ENCODE assay signal across 10 cellular contexts in the genomic region with DNA sequence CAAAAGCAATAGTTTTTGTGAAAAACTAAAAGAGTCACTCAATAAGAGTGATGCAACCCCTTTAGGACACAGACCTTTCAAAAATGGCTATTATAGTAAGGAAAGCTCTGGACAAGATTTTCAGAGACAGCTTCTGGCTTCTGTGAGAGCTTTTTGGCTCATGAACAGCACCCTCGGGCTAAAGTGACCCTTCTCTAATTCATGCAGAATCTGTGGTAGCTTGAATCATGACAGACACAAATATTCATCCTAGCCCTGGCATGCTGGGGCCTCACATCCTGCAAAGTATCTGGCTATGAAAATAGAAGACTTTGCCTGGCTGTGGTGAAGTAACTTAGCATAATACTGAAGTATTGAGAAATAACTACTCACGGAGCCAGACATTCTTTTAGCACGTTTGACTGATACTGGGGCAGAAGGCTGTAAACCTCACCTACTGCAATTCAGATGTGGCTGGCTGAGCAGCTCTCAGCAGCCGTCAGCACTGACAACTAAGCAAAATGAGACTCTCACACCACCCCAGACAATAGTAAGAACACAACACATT.
DNase-seq lines count a peak whose midpoint lies in the region; ATAC-seq and TF ChIP-seq lines count a peak whose summit lies in the region.
"Had no signal": no experiment of that assay in that cellular context is flagged by ENCODE, and none has a peak within 500 bp of the region (broad histone marks: within the 10 kb centered on the region; RNA-seq: fewer than 3 reads in every experiment).

No MANE protein-coding gene starts in this region.

- no peaks in the 10 kb centered on the region for H3K36me3 Mint-ChIP-seq in endothelial cell (ENCODE audit: low read depth, unreplicated experiment)

- intact Hi-C loops in PC-3 (cut with micrococcal nuclease) = no loop called here

- peak; percentile 35 for DNase-seq in BE2C
- DNase-seq in PC-3 = peak; percentile 69
- DNase-seq in non-pigmented ciliary epithelial cell (ENCODE audit: low read depth) = peak; percentile 77
- no peak for DNase-seq in NCI-H345 (lab: John Stamatoyannopoulos, UW)
- DNase-seq in MM.1S = no peak
- no peak for DNase-seq in endothelial cell (ENCODE audit: low spot score)
- DNase-seq: NCI-H1048; stimulated activated CD4-positive, alpha-beta T cell treated with anti-CD3 and anti-CD28 coated beads, Interleukin-4, amount 100 ng/mL, for 1 hour had no signal

- TF ChIP-seq CTCF in BE2C (IDR thresholded peaks at IDR 0.05; ENCODE audit: low read depth, low read length) (no peak), PC-3 (conservative IDR thresholded peaks at IDR 0.05; ENCODE audit: low read depth, low read length) (no peak), MM.1S (IDR thresholded peaks at IDR 0.05; ENCODE audit: low read length) (no peak), endothelial cell (IDR thresholded peaks at IDR 0.05; ENCODE audit: unreplicated experiment) (no peak)

- H3K79me2 ChIP-seq in PC-3 (ENCODE audit: low read length) (no peaks in the 10 kb centered on the region), MM.1S (ENCODE audit: low read length) (no peaks in the 10 kb centered on the region)

- H3K4me3 ChIP-seq in BE2C (ENCODE audit: low read depth, low read length) (no peak overlapping the region), PC-3 (ENCODE audit: low read length) (peak overlapping the region; percentile 13; the same call in 1 of the 2 replicates), esophagus (ENCODE audit: low read depth in 1 of 2, low read length in 2 of 2) (no peak overlapping the region), MM.1S (ENCODE audit: low read length) (no peak overlapping the region)

- H3K27me3 ChIP-seq in BE2C (no peaks in the 10 kb centered on the region), PC-3 (ENCODE audit: low read length) (no peaks in the 10 kb centered on the region), esophagus (ENCODE audit: control insufficient read depth in 1 of 2, insufficient read depth in 2 of 2, low read length in 2 of 2) (no peaks in the 10 kb centered on the region), MM.1S (replicated peaks; ENCODE audit: insufficient read depth, low read length) (no peaks in the 10 kb centered on the region)

- ATAC-seq in PC-3 (peak; percentile 30; the same call in 1 of the 2 replicates), HG02973 (IDR thresholded peaks at IDR 0.05; ENCODE audit: unreplicated experiment) (no peak)

- H3F3A ChIP-seq in PC-3 (ENCODE audit: low read length, unreplicated experiment) (no peaks in the 10 kb centered on the region), MM.1S (ENCODE audit: insufficient read depth, low read length) (no peaks in the 10 kb centered on the region)

- CTCF ChIA-PET in PC-3 (lab: Charles Lee) = no interaction called here

- no peaks in the 10 kb centered on the region for H3K9me2 ChIP-seq in PC-3 (replicated peaks; ENCODE audit: low read length)
- H3K9me2 ChIP-seq in MM.1S (replicated peaks; ENCODE audit: insufficient read depth, low read length) = no peaks in the 10 kb centered on the region

- peaks cover 3% of the 10 kb centered on the region; the same call in 1 of the 2 replicates for H3K4me1 ChIP-seq in BE2C
- H3K4me1 ChIP-seq in PC-3 (ENCODE audit: insufficient read depth, low read length) = peaks cover 45% of the 10 kb centered on the region
- no peaks in the 10 kb centered on the region for H3K4me1 ChIP-seq in esophagus (ENCODE audit: control insufficient read depth in 2 of 2, insufficient read depth in 2 of 2, low read length in 1 of 2)
- 0 out of 2 replicates have a peak, but pooled peaks cover 3% of the 10 kb centered on the region for H3K4me1 ChIP-seq in MM.1S (ENCODE audit: low read length)

- H3K4me2 ChIP-seq in PC-3 (ENCODE audit: low read length) (peak overlapping the region; percentile 68), MM.1S (ENCODE audit: low read depth, low read length) (no peak overlapping the region)

- H3K9me3 Mint-ChIP-seq in endothelial cell (ENCODE audit: unreplicated experiment) = no peaks in the 10 kb centered on the region

- peaks cover 12% of the 10 kb centered on the region for H3K4me1 Mint-ChIP-seq in endothelial cell (ENCODE audit: unreplicated experiment)

- no peak overlapping the region for H3K27ac Mint-ChIP-seq in endothelial cell (ENCODE audit: unreplicated experiment)

- peak overlapping the region; percentile 11; the same call in 1 of the 2 replicates for H3K9ac ChIP-seq in PC-3 (ENCODE audit: low read length)
- no peak overlapping the region for H3K9ac ChIP-seq in MM.1S (ENCODE audit: low read length)

- H4K20me1 ChIP-seq in PC-3 (ENCODE audit: low read length) (no peaks in the 10 kb centered on the region), MM.1S (ENCODE audit: insufficient read depth, low read length) (no peaks in the 10 kb centered on the region)

- H3K9me3 ChIP-seq in BE2C (no peaks in the 10 kb centered on the region), PC-3 (ENCODE audit: low read length) (no peaks in the 10 kb centered on the region), esophagus (ENCODE audit: control insufficient read depth in 2 of 2, insufficient read depth in 1 of 2, low read depth in 1 of 2, low read length in 1 of 2) (no peaks in the 10 kb centered on the region), MM.1S (replicated peaks; ENCODE audit: insufficient read depth, low read length) (no peaks in the 10 kb centered on the region)

- H3K4me3 Mint-ChIP-seq in endothelial cell (ENCODE audit: unreplicated experiment) = no peak overlapping the region

- 14 to 19% methylated on average over 4 of the region's 4 CpGs for WGBS in esophagus, 2 donors

- peak overlapping the region; percentile 73 for H3K27ac ChIP-seq in PC-3 (ENCODE audit: low read length)
- H3K27ac ChIP-seq in esophagus (ENCODE audit: low read depth in 2 of 2, low read length in 1 of 2) = peak overlapping the region; percentile 67 to 81
- no peak overlapping the region for H3K27ac ChIP-seq in MM.1S (ENCODE audit: low read length)

- H2AFZ ChIP-seq in PC-3 (ENCODE audit: low read length) = peak overlapping the region; percentile 50
- no peak overlapping the region for H2AFZ ChIP-seq in MM.1S (ENCODE audit: low read length)

- BruUV-seq in PC-3 (replicated peaks; lab: Mats Ljungman, UMichigan) = no TSS peak

- no peaks in the 10 kb centered on the region for H3K36me3 ChIP-seq in BE2C
- no peaks in the 10 kb centered on the region for H3K36me3 ChIP-seq in PC-3 (ENCODE audit: low read depth, low read length)
- H3K36me3 ChIP-seq in esophagus (ENCODE audit: control insufficient read depth in 2 of 2, insufficient read depth in 2 of 2, low read length in 1 of 2) = no peaks in the 10 kb centered on the region
- H3K36me3 ChIP-seq in MM.1S (replicated peaks; ENCODE audit: insufficient read depth, low read length) = no peaks in the 10 kb centered on the region

- H3K27me3 Mint-ChIP-seq in endothelial cell (ENCODE audit: unreplicated experiment) = peaks cover 2% of the 10 kb centered on the region

- POLR2A ChIA-PET in PC-3 (lab: Charles Lee; ENCODE audit: unreplicated experiment) = no interaction called here

Comparison
In these comparisons a context has a peak if more than half of its experiments do, and no peak if none do; other contexts are left out.
1. DNase-seq: peak in BE2C (single experiment), PC-3 (single experiment) and non-pigmented ciliary epithelial cell (single experiment); none in NCI-H345 (single experiment), MM.1S (single experiment) and endothelial cell (single experiment).